Comparison of ENCODE assay signal across 8 cellular contexts in the genomic region with DNA sequence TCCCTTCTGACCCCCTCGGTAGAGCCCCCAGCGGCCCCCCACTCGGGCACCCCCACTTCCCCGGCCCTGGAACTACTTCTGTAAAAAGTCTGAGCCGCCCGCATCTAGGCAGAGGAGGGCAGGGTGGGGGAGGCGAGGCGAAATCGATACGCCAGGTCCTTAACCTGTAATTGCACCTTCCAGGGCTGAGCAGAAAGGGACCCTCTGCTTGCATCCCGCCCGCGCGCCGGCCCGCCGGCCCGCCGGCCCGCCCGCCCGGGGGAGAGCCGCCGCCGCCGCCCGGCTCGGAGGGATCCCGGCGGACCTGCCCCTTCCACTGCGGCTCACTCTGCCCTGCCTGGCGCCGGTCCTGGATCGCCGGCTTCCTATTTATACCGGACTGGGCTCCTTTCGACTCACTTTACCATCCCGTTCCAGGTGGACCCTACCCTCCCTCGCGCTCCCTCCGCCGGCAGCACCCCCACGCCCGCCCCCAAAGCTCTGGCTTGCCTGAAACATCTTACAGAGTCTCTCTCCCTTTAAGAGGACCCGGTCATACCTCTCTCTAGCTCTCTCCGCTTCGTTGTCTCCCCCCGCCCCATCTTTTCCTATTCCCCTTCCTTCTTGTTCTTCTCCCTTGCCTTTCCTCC. TPM values are rescaled to one million over a fixed set of nuclear protein-coding genes. Genes with fewer than 3 reads are reported as not detected.
A peak's percentile ranks its signal among the peaks of the same experiment; 100 is the strongest.
DNase-seq lines count a peak whose midpoint lies in the region; ATAC-seq and TF ChIP-seq lines count a peak whose summit lies in the region.

No MANE protein-coding gene starts in this region.

- H3K36me3 Mint-ChIP-seq in naive thymus-derived CD8-positive, alpha-beta T cell, result peaks cover 0 to 2% (median 0%) of the 10 kb centered on the region in 3 donors
- no peaks in the 10 kb centered on the region for H3K36me3 Mint-ChIP-seq in CD14-positive monocyte

- H3K27ac ChIP-seq in Karpas-422 (ENCODE audit: low read length) (peak overlapping the region; percentile 72), coronary artery (no peak overlapping the region), substantia nigra (ENCODE audit: low read depth, low read length, poor library complexity, severe bottlenecking) (no peak overlapping the region)

- H3K4me1 ChIP-seq in Karpas-422 (ENCODE audit: low read length), result peaks cover 64% of the 10 kb centered on the region

- H3K9me3 Mint-ChIP-seq in naive thymus-derived CD8-positive, alpha-beta T cell, result peaks cover 0 to 6% (median 0%) of the 10 kb centered on the region in 9 donors
- peaks cover 0 to 9% (median 7%) of the 10 kb centered on the region in 7 donors for H3K9me3 Mint-ChIP-seq in CD14-positive monocyte

- H3K4me2 ChIP-seq in Karpas-422 (ENCODE audit: low read depth, low read length, poor library complexity, severe bottlenecking), result peak overlapping the region; percentile 89

- H3K9me3 ChIP-seq in Karpas-422 (ENCODE audit: low read length), result no peaks in the 10 kb centered on the region

- H3K36me3 ChIP-seq in Karpas-422 (ENCODE audit: insufficient read depth, low read length), result no peaks in the 10 kb centered on the region

- DNase-seq in AG20443 (ENCODE audit: low spot score) (peak; percentile 26), Karpas-422 (peak; percentile 72), coronary artery (ENCODE audit: low spot score) (no peak), NCI-H2029 (lab: John Stamatoyannopoulos, UW) (no peak), CD14-positive monocyte (ENCODE audit: low spot score) (no peak), substantia nigra (lab: John Stamatoyannopoulos, UW) (no peak)
- no peak for DNase-seq in naive thymus-derived CD8-positive, alpha-beta T cell

- no peaks in the 10 kb centered on the region for H3K79me2 ChIP-seq in Karpas-422 (ENCODE audit: low read length)

- H3K27ac Mint-ChIP-seq in naive thymus-derived CD8-positive, alpha-beta T cell, result peak overlapping the region in 1 of 10 donors; percentile 48
- no peak overlapping the region for H3K27ac Mint-ChIP-seq in CD14-positive monocyte

- H3K4me3 ChIP-seq in Karpas-422 (ENCODE audit: low read length) (peak overlapping the region; percentile 81), coronary artery (peak overlapping the region; percentile 67)

- intact Hi-C loops in CD14-positive monocyte (cut with micrococcal nuclease), result no loop called here

- peaks cover 33 to 57% (median 41%) of the 10 kb centered on the region in 5 donors for H3K27me3 Mint-ChIP-seq in naive thymus-derived CD8-positive, alpha-beta T cell
- H3K27me3 Mint-ChIP-seq in CD14-positive monocyte (ENCODE audit: low read depth in 3 of 3), result peaks cover 58 to 68% (median 65%) of the 10 kb centered on the region in 3 donors

- H3K27me3 ChIP-seq in Karpas-422 (ENCODE audit: low read length), result no peaks in the 10 kb centered on the region

- TF ChIP-seq CTCF in coronary artery (IDR thresholded peaks at IDR 0.05) (no peak), CD14-positive monocyte (IDR thresholded peaks at IDR 0.05) (no peak)

- H4K20me1 ChIP-seq in Karpas-422 (ENCODE audit: insufficient read depth, low read depth, low read length), result no peaks in the 10 kb centered on the region

- POLR2A ChIA-PET in naive thymus-derived CD8-positive, alpha-beta T cell (lab: Charles Lee), result no interaction called here

- peaks cover 2 to 30% (median 14%) of the 10 kb centered on the region in 4 donors for H3K4me1 Mint-ChIP-seq in naive thymus-derived CD8-positive, alpha-beta T cell
- no peaks in the 10 kb centered on the region for H3K4me1 Mint-ChIP-seq in CD14-positive monocyte

- H3K9ac ChIP-seq in Karpas-422 (ENCODE audit: low read length), result peak overlapping the region; percentile 77

- no peaks in the 10 kb centered on the region for H3K9me2 ChIP-seq in Karpas-422 (replicated peaks; ENCODE audit: insufficient read depth, low read length)

- H3K4me3 Mint-ChIP-seq in naive thymus-derived CD8-positive, alpha-beta T cell, result peak overlapping the region; percentile 3 to 77 (median 35)
- H3K4me3 Mint-ChIP-seq in CD14-positive monocyte, result peak overlapping the region in 1 of 2 donors; percentile 47

- no peak for ATAC-seq in naive thymus-derived CD8-positive, alpha-beta T cell
- no peak for ATAC-seq in HG02763 (IDR thresholded peaks at IDR 0.05; ENCODE audit: unreplicated experiment)

- peak overlapping the region; percentile 65; the same call in 1 of the 2 replicates for H2AFZ ChIP-seq in Karpas-422 (ENCODE audit: low read length)

RNA-seq across cellular contexts. Expression of gene KLHL14, which starts 0.8 kb away (rescaled TPM):
- total RNA-seq in Karpas-422 (2014; rRNA removed; shearing (Covaris generic); ENCODE audit: low replicate concordance), result 17.2 and 20.5 TPM in 2 replicates
- 1 to 10 TPM; 1.1 to 1.7 TPM for total RNA-seq in naive thymus-derived CD8-positive, alpha-beta T cell
- polyA plus RNA-seq in naive thymus-derived CD8-positive, alpha-beta T cell, result not detected
- polyA plus RNA-seq in CD14-positive monocyte, result not detected

Comparison
In these comparisons a context has a peak if more than half of its experiments do, and no peak if none do; other contexts are left out.
1. DNase-seq: peak in AG20443 (single experiment) and Karpas-422 (single experiment); none in coronary artery (single experiment), naive thymus-derived CD8-positive, alpha-beta T cell (0 of 10), NCI-H2029 (single experiment), CD14-positive monocyte (single experiment) and substantia nigra (0 of 49).